ENCODE assay signal across 1 cellular context in genomic region chr6:42969431-42969830, GRCh38.
TF ChIP-seq lines count a peak whose summit lies in the region.

No MANE protein-coding gene starts in this region.

TF ChIP-seq in K562, 482 proteins besides CTCF, POLR2A, EP300 and RAD21:
- TF ChIP-seq SRSF1 (IDR thresholded peaks at IDR 0.05; ENCODE audit: low read depth, low read length): no peak
- no peak for TF ChIP-seq TEAD2 (tag; IDR thresholded peaks at IDR 0.05)
- TF ChIP-seq DMBX1 (CRISPR knock-in tag; IDR thresholded peaks at IDR 0.05; ENCODE audit: borderline replicate concordance): no peak
- TF ChIP-seq ATF3 (IDR thresholded peaks at IDR 0.05): peak; percentile 47
- TF ChIP-seq ATF3 (CRISPR knock-in tag; conservative IDR thresholded peaks at IDR 0.05): no peak
- TF ChIP-seq ZBED1 (IDR thresholded peaks at IDR 0.05): no peak
- no peak for TF ChIP-seq THRB (CRISPR knock-in tag; conservative IDR thresholded peaks at IDR 0.05)
- TF ChIP-seq PHTF2 (CRISPR knock-in tag; IDR thresholded peaks at IDR 0.05): no peak
- no peak for TF ChIP-seq NELFE (IDR thresholded peaks at IDR 0.05; ENCODE audit: insufficient read depth, insufficient read length)
